In genomic region chr16:1610071-1610840, GRCh38 we compare ENCODE assay signal across 8 cellular contexts. TPM values are rescaled to one million over a fixed set of nuclear protein-coding genes. Genes with fewer than 3 reads are reported as not detected.
DNase-seq lines count a peak whose midpoint lies in the region; ATAC-seq lines count a peak whose summit lies in the region.

No MANE protein-coding gene starts in this region.

- peak overlapping the region; percentile 69 to 94 (median 83) for H3K4me3 Mint-ChIP-seq in naive thymus-derived CD8-positive, alpha-beta T cell
- H3K4me3 Mint-ChIP-seq in stimulated activated effector memory CD8-positive, alpha-beta T cell treated with anti-CD3 and anti-CD28 coated beads, Interleukin-12 subunit alpha, Interleukin-12 subunit beta, amount 100 ng/mL, for 72 hours, result peak overlapping the region; percentile 85

- DNase-seq in CD1c-positive myeloid dendritic cell (ENCODE audit: extremely low spot score) (peak; percentile 95), SHP77 (lab: John Stamatoyannopoulos, UW) (peak; percentile 80 to 87), fibroblast of peridontal ligament (ENCODE audit: extremely low read depth) (peak; percentile 75)
- DNase-seq in activated T-helper 9 cell treated with anti-CD3 and anti-CD28 coated beads, Interleukin-2, amount 50 U/mL, for 16 hours (ENCODE audit: low read depth), result peak; percentile 85
- peak; percentile 86 to 93 (median 92) for DNase-seq in naive thymus-derived CD8-positive, alpha-beta T cell
- DNase-seq in stimulated activated effector memory CD8-positive, alpha-beta T cell treated with anti-CD3 and anti-CD28 coated beads, Interleukin-12 subunit alpha, Interleukin-12 subunit beta, amount 100 ng/mL, for 72 hours (ENCODE audit: low spot score in 2 of 2), result peak; percentile 94 to 97

- peaks cover 0 to 5% (median 0%) of the 10 kb centered on the region in 3 donors for H3K36me3 Mint-ChIP-seq in naive thymus-derived CD8-positive, alpha-beta T cell
- peaks cover 14% of the 10 kb centered on the region for H3K36me3 Mint-ChIP-seq in stimulated activated effector memory CD8-positive, alpha-beta T cell treated with anti-CD3 and anti-CD28 coated beads, Interleukin-12 subunit alpha, Interleukin-12 subunit beta, amount 100 ng/mL, for 72 hours

- H3K4me1 Mint-ChIP-seq in naive thymus-derived CD8-positive, alpha-beta T cell, result peaks cover 19 to 40% (median 33%) of the 10 kb centered on the region in 4 donors
- H3K4me1 Mint-ChIP-seq in stimulated activated effector memory CD8-positive, alpha-beta T cell treated with anti-CD3 and anti-CD28 coated beads, Interleukin-12 subunit alpha, Interleukin-12 subunit beta, amount 100 ng/mL, for 72 hours, result peaks cover 36% of the 10 kb centered on the region

- peak overlapping the region; percentile 56 for H3K27ac ChIP-seq in KOPT-K1 (ENCODE audit: low read depth, low read length, poor library complexity, severe bottlenecking)

- POLR2A ChIA-PET in naive thymus-derived CD8-positive, alpha-beta T cell (lab: Charles Lee), result interaction anchor here (0.9 to 2.3 kb wide), 12 partner anchors 49 to 301 kb away, joined by 3 to 25 read pairs (median 6); partner anchors contain the start of genes CLCN7, JPT2, MAPK8IP3 and NUBP2

- no peaks in the 10 kb centered on the region for H3K9me3 ChIP-seq in KOPT-K1 (ENCODE audit: insufficient read depth, low read length, poor library complexity, severe bottlenecking)

- H3K27me3 Mint-ChIP-seq in naive thymus-derived CD8-positive, alpha-beta T cell, result peaks cover 0 to 8% (median 0%) of the 10 kb centered on the region in 5 donors

- H3K9me3 Mint-ChIP-seq in naive thymus-derived CD8-positive, alpha-beta T cell, result peaks cover 0 to 8% (median 3%) of the 10 kb centered on the region in 9 donors
- H3K9me3 Mint-ChIP-seq in stimulated activated effector memory CD8-positive, alpha-beta T cell treated with anti-CD3 and anti-CD28 coated beads, Interleukin-12 subunit alpha, Interleukin-12 subunit beta, amount 100 ng/mL, for 72 hours, result no peaks in the 10 kb centered on the region

- ATAC-seq in GM21381 (IDR thresholded peaks at IDR 0.05; ENCODE audit: unreplicated experiment), result peak; percentile 41
- peak; percentile 60 to 67 for ATAC-seq in naive thymus-derived CD8-positive, alpha-beta T cell
- peak; percentile 56 for ATAC-seq in stimulated activated effector memory CD8-positive, alpha-beta T cell treated with anti-CD3 and anti-CD28 coated beads, Interleukin-12 subunit alpha, Interleukin-12 subunit beta, amount 100 ng/mL, for 72 hours

- H3K27ac Mint-ChIP-seq in naive thymus-derived CD8-positive, alpha-beta T cell, result peak overlapping the region; percentile 59 to 99 (median 82)
- peak overlapping the region; percentile 87 for H3K27ac Mint-ChIP-seq in stimulated activated effector memory CD8-positive, alpha-beta T cell treated with anti-CD3 and anti-CD28 coated beads, Interleukin-12 subunit alpha, Interleukin-12 subunit beta, amount 100 ng/mL, for 72 hours

- peaks cover 5% of the 10 kb centered on the region; the same call in 1 of the 2 replicates for H3K36me3 ChIP-seq in KOPT-K1 (ENCODE audit: insufficient read depth, low read length)

RNA-seq across cellular contexts. Expression of gene IFT140, which starts 1.6 kb away (rescaled TPM):
- total RNA-seq in naive thymus-derived CD8-positive, alpha-beta T cell, result 10 to 100 TPM; 10.4 to 11.1 TPM
- polyA plus RNA-seq in naive thymus-derived CD8-positive, alpha-beta T cell, result 10 to 100 TPM in 2 of 3 donors, 1 to 10 TPM in 1; 4.5 to 21.2 (median 16.8) TPM

RNA-seq across cellular contexts. Expression of gene CRAMP1, which starts 1.9 kb away (rescaled TPM):
- total RNA-seq in naive thymus-derived CD8-positive, alpha-beta T cell, result 10 to 100 TPM; 24.4 to 25.4 TPM
- 1 to 10 TPM; 1.3 to 3.1 (median 1.9) TPM for polyA plus RNA-seq in naive thymus-derived CD8-positive, alpha-beta T cell

Comparison
In these comparisons a context has a peak if more than half of its experiments do, and no peak if none do; other contexts are left out.
1. Peak in every context shown above with its lines: DNase-seq, ATAC-seq and H3K27ac ChIP-seq.